8 cellular contexts compared by ENCODE assay signal in genomic region chr10:50621981-50622496, GRCh38. TPM values are rescaled to one million over a fixed set of nuclear protein-coding genes. Genes with fewer than 3 reads are reported as not detected.
DNase-seq lines count a peak whose midpoint lies in the region; ATAC-seq and TF ChIP-seq lines count a peak whose summit lies in the region.

No MANE protein-coding gene starts in this region.

- peak overlapping the region; percentile 86 to 98 (median 94) for H3K4me2 ChIP-seq in BLaER1 treated with 17β-estradiol and CSF1 and Interleukin-3, amounts not matched to agents 10 nM and 100 nM

- H4K20me1 ChIP-seq in BLaER1 treated with 17β-estradiol and CSF1 and Interleukin-3, amounts not matched to agents 10 nM and 100 nM, result peaks cover 13 to 60% (median 37%) of the 10 kb centered on the region in 11 experiments; a peak in 17 of 22 replicates

- DNase-seq in NK-92 (lab: John Stamatoyannopoulos, UW; ENCODE audit: unreplicated experiment) (peak; percentile 10), activated T-cell treated with anti-CD3 and anti-CD28 coated beads for 4 hours (peak; percentile 54), epithelial cell of prostate (ENCODE audit: low read depth, low spot score) (peak; percentile 83), mucosa of descending colon (peak; percentile 89 to 94 (median 93))
- DNase-seq in stimulated activated CD8-positive, alpha-beta memory T cell treated with anti-CD3 and anti-CD28 coated beads, Interleukin-7, amount 100 ng/mL, for 4 hours (ENCODE audit: low read depth in 2 of 2), result peak; percentile 49 to 60

- H3K27ac ChIP-seq in BLaER1 treated with 17β-estradiol and CSF1 and Interleukin-3, amounts not matched to agents 10 nM and 100 nM, result peak overlapping the region in 8 of 11 experiments; percentile 88 to 97 (median 96); a peak in 12 of 22 replicates
- peak overlapping the region; percentile 34 for H3K27ac ChIP-seq in epithelial cell of prostate

- intact Hi-C loops in mucosa of descending colon (cut with DNase I, micrococcal nuclease), result no loop called here

- H3K9me3 ChIP-seq in BLaER1 treated with 17β-estradiol and CSF1 and Interleukin-3, amounts not matched to agents 10 nM and 100 nM (replicated peaks in 1 of 11), result no peaks in the 10 kb centered on the region
- H3K9me3 ChIP-seq in mucosa of descending colon, result no peaks in the 10 kb centered on the region

- H3K9ac ChIP-seq in BLaER1 treated with 17β-estradiol and CSF1 and Interleukin-3, amounts not matched to agents 10 nM and 100 nM, result peak overlapping the region; percentile 80 to 96 (median 91)

- ATAC-seq in GM19035 (IDR thresholded peaks at IDR 0.05; ENCODE audit: unreplicated experiment), result peak; percentile 21
- peak; percentile 32 for ATAC-seq in HG03378 (IDR thresholded peaks at IDR 0.05; ENCODE audit: unreplicated experiment)
- peak; percentile 16 for ATAC-seq in mucosa of descending colon

- no peaks in the 10 kb centered on the region for H3K36me3 ChIP-seq in BLaER1 treated with 17β-estradiol and CSF1 and Interleukin-3, amounts not matched to agents 10 nM and 100 nM
- H3K36me3 ChIP-seq in mucosa of descending colon (ENCODE audit: low read depth), result no peaks in the 10 kb centered on the region

- H3K4me1 ChIP-seq in BLaER1 treated with 17β-estradiol and CSF1 and Interleukin-3, amounts not matched to agents 10 nM and 100 nM, result peaks cover 25 to 51% (median 42%) of the 10 kb centered on the region in 10 experiments
- peaks cover 13% of the 10 kb centered on the region for H3K4me1 ChIP-seq in mucosa of descending colon (ENCODE audit: low read depth)

- H3K4me3 ChIP-seq in BLaER1 treated with 17β-estradiol and CSF1 and Interleukin-3, amounts not matched to agents 10 nM and 100 nM, result peak overlapping the region; percentile 78 to 98 (median 92)
- no peak overlapping the region for H3K4me3 ChIP-seq in mucosa of descending colon

- H3K27me3 ChIP-seq in BLaER1 treated with 17β-estradiol and CSF1 and Interleukin-3, amounts not matched to agents 10 nM and 100 nM, result no peaks in the 10 kb centered on the region

- no peak for TF ChIP-seq CTCF in mucosa of descending colon (IDR thresholded peaks at IDR 0.05)

RNA-seq across cellular contexts. Expression of gene SGMS1, which starts 1.7 kb away (rescaled TPM):
- total RNA-seq in mucosa of descending colon, result 10 to 100 TPM; 14.4 to 28.4 (median 20.0) TPM

Comparison
In these comparisons a context has a peak if more than half of its experiments do, and no peak if none do; other contexts are left out.
1. DNase-seq: peak in every context shown above with its lines; median percentile 93 in mucosa of descending colon; 83 in epithelial cell of prostate; 54 in stimulated activated CD8-positive, alpha-beta memory T cell treated with anti-CD3 and anti-CD28 coated beads, Interleukin-7, amount 100 ng/mL, for 4 hours; 54 in activated T-cell treated with anti-CD3 and anti-CD28 coated beads for 4 hours; 10 in NK-92.